Comparison of ENCODE assay signal across 26 cellular contexts in the genomic region with DNA sequence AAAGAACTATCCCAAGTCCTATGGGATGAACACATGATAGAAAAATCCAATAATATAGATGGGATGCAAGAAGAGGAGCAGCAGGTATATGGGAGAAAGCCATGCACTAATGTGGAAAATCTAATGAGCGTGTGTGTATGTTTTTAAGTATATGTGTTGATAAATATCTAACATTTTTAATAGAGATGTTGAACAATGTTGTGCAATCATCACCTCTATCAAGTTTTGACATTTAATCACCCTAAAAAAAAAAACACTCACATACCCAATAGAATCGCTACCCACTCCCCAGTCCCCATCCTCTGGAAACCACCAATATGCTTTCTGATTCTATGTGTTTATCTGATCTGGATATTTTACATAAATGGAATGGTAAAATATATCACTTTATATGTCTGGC.
"Had no signal": no experiment of that assay in that cellular context is flagged by ENCODE, and none has a peak within 500 bp of the region (broad histone marks: within the 10 kb centered on the region; RNA-seq: fewer than 3 reads in every experiment).

No MANE protein-coding gene starts in this region.

- H3K36me3 ChIP-seq: stomach, suprapubic skin, thoracic aorta, thyroid gland, tibial artery, tibial nerve, transverse colon, upper lobe of left lung, upper lobe of right lung, vagina had no signal

- H3K4me1 ChIP-seq: stomach, suprapubic skin, testis, thyroid gland, tibial artery, tibial nerve, transverse colon, upper lobe of left lung, upper lobe of right lung, vagina had no signal

- DNase-seq: stimulated activated CD4-positive, alpha-beta T cell treated with anti-CD3 and anti-CD28 coated beads, Interleukin-2, amount 100 ng/mL, for 48 hours; stimulated activated CD4-positive, alpha-beta T cell treated with anti-CD3 and anti-CD28 coated beads, Interleukin-4, amount 100 ng/mL, for 1 hour; stimulated activated CD4-positive, alpha-beta T cell treated with anti-CD3 and anti-CD28 coated beads, Interleukin-4, amount 100 ng/mL, for 24 hours; stimulated activated CD4-positive, alpha-beta T cell treated with anti-CD3 and anti-CD28 coated beads, Interleukin-4, amount 100 ng/mL, for 4 hours; stimulated activated CD8-positive, alpha-beta memory T cell treated with anti-CD3 and anti-CD28 coated beads, Interleukin-4, amount 100 ng/mL, for 48 hours; stimulated activated naive B cell treated with anti-CD40 and anti-IgM and Interleukin-4, amounts not matched to agents 10 μg/mL and 1 μg/mL and 100 μg/mL, for 72 hours; stimulated activated naive CD4-positive, alpha-beta T cell; stimulated activated naive CD4-positive, alpha-beta T cell treated with Interleukin-2 at 50 U/mL for 16 hours; stimulated activated naive CD8-positive, alpha-beta T cell treated with anti-CD3 and anti-CD28 coated beads, Interleukin-15, amount 100 ng/mL, for 72 hours; stimulated activated naive CD8-positive, alpha-beta T cell treated with anti-CD3 and anti-CD28 coated beads, Interleukin-15, Interleukin-2, amounts not matched to agents 100 U/mL and 50 U/mL, for 24 hours; stomach; substantia nigra; testis; thyroid gland; tibial artery; transverse colon; trophoblast cell; upper lobe of left lung; upper lobe of right lung had no signal

- H3K9me3 ChIP-seq: stomach, suprapubic skin, testis, thoracic aorta, thyroid gland, tibial artery, tibial nerve, transverse colon, upper lobe of left lung, upper lobe of right lung, vagina had no signal

- FAIRE-seq: urothelium cell line had no signal

- H3K4me3 ChIP-seq: stomach, suprapubic skin, testis, thoracic aorta, thyroid gland, tibial artery, tibial nerve, transverse colon, upper lobe of left lung, upper lobe of right lung, vagina had no signal

- H3K27me3 ChIP-seq: stomach, suprapubic skin, testis, thyroid gland, tibial artery, tibial nerve, transverse colon, upper lobe of left lung, upper lobe of right lung, vagina had no signal

- ATAC-seq: stimulated activated effector memory CD8-positive, alpha-beta T cell treated with anti-CD3 and anti-CD28 coated beads, Interleukin-12 subunit alpha, Interleukin-12 subunit beta, amount 100 ng/mL, for 72 hours; stimulated activated memory B cell treated with anti-CD40 and anti-IgM and Interleukin-4, amounts not matched to agents 10 μg/mL and 1 μg/mL and 100 μg/mL, for 72 hours; stimulated activated naive B cell treated with anti-CD40 and anti-IgM and Interleukin-4, amounts not matched to agents 10 μg/mL and 1 μg/mL and 100 μg/mL, for 72 hours; stimulated activated naive CD8-positive, alpha-beta T cell treated with anti-CD3 and anti-CD28 coated beads, Interleukin-15, amount 100 ng/mL, for 72 hours; stimulated activated naive CD8-positive, alpha-beta T cell treated with anti-CD3 and anti-CD28 coated beads, Interleukin-15, Interleukin-2, amounts not matched to agents 100 U/mL and 50 U/mL, for 24 hours; upper lobe of right lung had no signal

- H3K27ac ChIP-seq: stomach, suprapubic skin, testis, thoracic aorta, thyroid gland, tibial artery, tibial nerve, transverse colon, upper lobe of left lung, upper lobe of right lung, vagina had no signal
